Comparison of ENCODE assay signal across 10 cellular contexts in the genomic region with DNA sequence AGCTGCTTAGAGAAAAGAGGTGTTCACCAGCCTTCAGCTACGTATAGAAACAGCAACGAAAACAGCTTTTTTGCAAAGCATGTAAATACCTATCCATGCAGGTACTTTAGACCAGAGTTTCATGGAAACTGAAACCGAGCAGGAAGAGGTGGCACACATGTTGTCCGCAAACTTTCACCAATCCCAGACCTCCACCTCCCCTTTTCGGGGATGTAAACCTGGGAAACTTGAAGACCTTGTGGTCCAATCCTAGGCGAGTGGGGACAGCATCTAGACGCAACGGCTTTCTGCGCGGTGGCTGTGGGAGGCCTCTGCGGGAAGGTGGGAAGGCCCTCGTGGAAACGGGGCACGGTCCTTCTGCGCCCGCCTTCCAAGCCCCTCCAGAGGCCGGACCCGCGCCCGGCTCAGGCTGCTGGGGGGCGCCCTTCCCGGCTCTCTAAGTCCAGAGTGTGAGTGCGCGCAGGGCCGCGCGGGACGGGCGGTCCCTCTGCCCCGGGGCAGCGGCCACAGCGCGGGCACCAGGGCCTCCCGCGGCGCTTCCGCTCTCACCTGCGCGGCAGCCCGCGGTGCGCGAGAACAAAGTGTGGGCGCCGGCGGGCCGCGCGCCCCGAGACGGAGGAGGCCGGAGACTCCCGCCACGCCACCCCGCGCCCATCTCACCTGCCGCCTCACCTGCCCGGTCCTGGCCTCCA. TPM values are rescaled to one million over a fixed set of nuclear protein-coding genes. Genes with fewer than 3 reads are reported as not detected.
DNase-seq lines count a peak whose midpoint lies in the region; TF ChIP-seq lines count a peak whose summit lies in the region.
"Had no signal": no experiment of that assay in that cellular context is flagged by ENCODE, and none has a peak within 500 bp of the region (broad histone marks: within the 10 kb centered on the region; RNA-seq: fewer than 3 reads in every experiment).

No MANE protein-coding gene starts in this region.

- no peaks in the 10 kb centered on the region for H3K36me3 ChIP-seq in colonic mucosa

- peak overlapping the region; percentile 28 to 37 (median 31) for H3K4me3 Mint-ChIP-seq in IgD-negative memory B cell

- H3K9me3 Mint-ChIP-seq in IgD-negative memory B cell: peaks cover 0 to 2% (median 0%) of the 10 kb centered on the region in 3 donors

- DNase-seq in colonic mucosa (no peak), left kidney (ENCODE audit: low read depth, low spot score) (peak; percentile 42), A172 (ENCODE audit: low spot score) (no peak), DMS79 treated with DMSO at 0.1 percent for 48 hours (lab: John Stamatoyannopoulos, UW) (no peak), iPS-NIHi7 (ENCODE audit: extremely low spot score) (no peak), SHP77 treated with DMSO at 0.1 percent for 48 hours (lab: John Stamatoyannopoulos, UW) (no peak)
- DNase-seq: activated CD8-positive, alpha-beta memory T cell treated with anti-CD3 and anti-CD28 coated beads, Interleukin-2, amount 50 U/mL, for 48 hours; cortex of kidney had no signal

- peaks cover 9% of the 10 kb centered on the region for H3K27me3 ChIP-seq in colonic mucosa

- peaks cover 0 to 2% (median 0%) of the 10 kb centered on the region in 3 donors for H3K4me1 Mint-ChIP-seq in IgD-negative memory B cell

- H3K4me3 ChIP-seq in colonic mucosa (peak overlapping the region; percentile 44), skin epidermis (peak overlapping the region; percentile 22 to 55 (median 38))

- no peaks in the 10 kb centered on the region for H3K4me1 ChIP-seq in colonic mucosa

- H3K9me3 ChIP-seq in colonic mucosa: no peaks in the 10 kb centered on the region

- H3K27me3 Mint-ChIP-seq in IgD-negative memory B cell: peaks cover 31% of the 10 kb centered on the region

- intact Hi-C loops in colonic mucosa (cut with DNase I): no loop called here

- H3K27ac ChIP-seq in colonic mucosa (no peak overlapping the region), skin epidermis (peak overlapping the region in 3 of 21 experiments; percentile 2 to 49 (median 7))

- peak overlapping the region; percentile 2 to 46 for H3K9ac ChIP-seq in colonic mucosa (ENCODE audit: low read depth in 2 of 2, low read length in 2 of 2)

- peaks cover 2% of the 10 kb centered on the region for H3K36me3 Mint-ChIP-seq in IgD-negative memory B cell

- H3K27ac Mint-ChIP-seq in IgD-negative memory B cell: no peak overlapping the region

- no peak for TF ChIP-seq CTCF in colonic mucosa (IDR thresholded peaks at IDR 0.05)

RNA-seq across cellular contexts. Expression of gene SHROOM2, which starts 0.8 kb away (rescaled TPM):
- not detected for polyA plus RNA-seq in IgD-negative memory B cell
- total RNA-seq in colonic mucosa: 1 to 10 TPM; 3.9 to 7.8 TPM
- 1.4 and 2.8 TPM in 2 replicates for total RNA-seq in A172 (2014; rRNA removed; shearing (Covaris generic))

RNA-seq across cellular contexts. Expression of gene GPR143, which starts 19.8 kb away (rescaled TPM):
- 0.20 TPM for polyA plus RNA-seq in IgD-negative memory B cell
- under 1 TPM; 0.62 to 0.74 TPM for total RNA-seq in colonic mucosa
- 0.98 and 1.4 TPM in 2 replicates for total RNA-seq in A172 (2014; rRNA removed; shearing (Covaris generic))
